Comparison of ENCODE assay signal across 10 cellular contexts in the genomic region with DNA sequence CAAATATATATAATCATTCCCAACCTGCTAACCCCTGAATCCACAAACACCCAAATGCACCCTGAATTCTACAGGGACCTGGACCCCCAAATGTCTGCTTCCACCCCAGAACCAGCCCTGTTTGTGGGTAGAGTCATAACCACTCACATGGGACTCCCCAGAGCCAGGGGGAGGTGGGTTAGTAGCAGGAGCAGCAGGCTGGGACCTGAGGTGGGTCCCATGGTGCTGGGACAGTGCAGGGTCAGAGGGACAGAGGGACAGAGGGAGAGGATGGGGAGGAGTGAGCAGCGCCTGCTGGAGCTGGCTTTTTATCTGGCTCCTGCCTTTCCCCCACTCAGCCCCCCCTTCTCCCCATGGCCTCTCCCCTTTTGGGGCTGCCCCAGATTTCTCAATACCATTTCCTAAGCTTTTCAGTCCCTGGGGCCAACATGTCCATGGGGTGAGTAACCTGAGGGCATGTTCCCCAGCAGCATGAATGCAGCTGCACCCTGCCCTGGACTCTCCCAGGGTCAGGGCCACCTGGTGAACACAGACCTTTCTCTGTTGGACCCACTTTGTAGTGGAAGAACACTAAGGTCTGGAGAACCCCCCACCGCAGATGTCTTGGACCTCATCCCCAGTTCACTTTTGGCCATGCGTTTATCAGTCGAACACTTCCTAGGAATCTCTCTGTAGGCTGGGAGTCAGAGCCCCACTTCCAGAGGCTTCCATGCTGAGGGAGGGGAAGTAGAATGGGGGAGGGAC. TPM values are rescaled to one million over a fixed set of nuclear protein-coding genes. Genes with fewer than 3 reads are reported as not detected.
A peak's percentile ranks its signal among the peaks of the same experiment; 100 is the strongest.
DNase-seq lines count a peak whose midpoint lies in the region; ATAC-seq lines count a peak whose summit lies in the region.
"Had no signal": no experiment of that assay in that cellular context is flagged by ENCODE, and none has a peak within 500 bp of the region (broad histone marks: within the 10 kb centered on the region; RNA-seq: fewer than 3 reads in every experiment).

Gene C3, minus strand, starts transcription at position 282 of the 744 bp plus-strand sequence. Its CDS starts 61 bp downstream, at position 221.

- DNase-seq in EL, result peak; percentile 74
- DNase-seq in T1000 (lab: John Stamatoyannopoulos, UW), result peak; percentile 25
- peak; percentile 68 for DNase-seq in Right ventricle myocardium superior
- DNase-seq in sciatic nerve (ENCODE audit: low spot score), result peak; percentile 79
- no peak for DNase-seq in activated CD8-positive, alpha-beta memory T cell treated with anti-CD3 and anti-CD28 coated beads, Interleukin-2, amount 50 U/mL, for 4 hours
- no peak for DNase-seq in DMS153 (lab: John Stamatoyannopoulos, UW)
- DNase-seq in stimulated activated CD4-positive, alpha-beta T cell treated with anti-CD3 and anti-CD28 coated beads, Interleukin-4, amount 100 ng/mL, for 1 hour, result no peak
- DNase-seq: NCI-H345, retina had no signal

- intact Hi-C loops in Right ventricle myocardium superior (cut with DNase I), result no loop called here
- intact Hi-C loops in sciatic nerve (cut with DNase I), result no loop called here

- ATAC-seq in Right ventricle myocardium superior (ENCODE audit: poor library complexity), result peak; percentile 80
- ATAC-seq in sciatic nerve, result peak; percentile 91
- ATAC-seq in HG02852 (IDR thresholded peaks at IDR 0.05; ENCODE audit: unreplicated experiment), result no peak

RNA-seq across cellular contexts. Expression of gene C3, which starts in this region (rescaled TPM):
- total RNA-seq in Right ventricle myocardium superior, result 308 TPM
- total RNA-seq in sciatic nerve, result 971 TPM

Comparison
In these comparisons a context has a peak if more than half of its experiments do, and no peak if none do; other contexts are left out.
1. DNase-seq: peak in EL (single experiment), T1000 (single experiment), Right ventricle myocardium superior (single experiment) and sciatic nerve (single experiment); none in activated CD8-positive, alpha-beta memory T cell treated with anti-CD3 and anti-CD28 coated beads, Interleukin-2, amount 50 U/mL, for 4 hours (single experiment), DMS153 (single experiment) and stimulated activated CD4-positive, alpha-beta T cell treated with anti-CD3 and anti-CD28 coated beads, Interleukin-4, amount 100 ng/mL, for 1 hour (single experiment).